Comparison of ENCODE assay signal across 8 cellular contexts in the genomic region with DNA sequence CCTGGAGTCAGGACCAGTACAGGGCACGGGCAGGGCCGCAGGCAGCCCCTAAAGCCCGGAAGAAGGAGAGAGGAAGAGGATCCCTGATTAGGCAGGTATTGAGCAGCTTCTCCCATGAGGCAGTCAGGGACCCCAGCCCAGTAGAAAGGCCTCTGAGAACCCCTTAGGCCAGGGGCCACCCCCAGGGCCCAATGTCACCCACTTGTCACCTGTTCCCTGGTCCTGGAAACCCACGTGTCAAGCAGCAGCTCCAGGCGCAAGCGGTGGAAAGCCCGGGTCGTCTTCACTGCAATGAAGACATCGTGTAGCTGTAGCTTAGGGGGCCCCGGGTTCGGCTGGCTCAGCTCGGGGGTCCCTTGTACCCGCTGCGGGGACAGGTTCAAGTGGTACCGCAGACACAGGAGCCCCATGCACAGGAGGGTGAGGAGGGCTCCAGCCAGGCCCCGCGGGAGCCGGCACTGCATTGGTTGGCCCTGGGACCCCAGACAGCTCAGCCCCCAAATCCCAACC. TPM values are rescaled to one million over a fixed set of nuclear protein-coding genes. Genes with fewer than 3 reads are reported as not detected.
DNase-seq lines count a peak whose midpoint lies in the region; ATAC-seq and TF ChIP-seq lines count a peak whose summit lies in the region.

No MANE protein-coding gene starts in this region.

- H3K27me3 ChIP-seq in Karpas-422 (ENCODE audit: low read length) (no peaks in the 10 kb centered on the region), prostate gland (replicated peaks; ENCODE audit: insufficient read depth) (no peaks in the 10 kb centered on the region)

- H3K4me1 ChIP-seq in Karpas-422 (ENCODE audit: low read length) (peaks cover 35% of the 10 kb centered on the region), prostate gland (replicated peaks) (peaks cover 3% of the 10 kb centered on the region)

- peak overlapping the region; percentile 87 for H3K4me2 ChIP-seq in Karpas-422 (ENCODE audit: low read depth, low read length, poor library complexity, severe bottlenecking)

- intact Hi-C loops in prostate gland (cut with DNase I), result no loop called here

- H3K9me2 ChIP-seq in Karpas-422 (replicated peaks; ENCODE audit: insufficient read depth, low read length), result no peaks in the 10 kb centered on the region

- DNase-seq in Karpas-422, result peak; percentile 68
- no peak for DNase-seq in activated naive CD8-positive, alpha-beta T cell treated with anti-CD3 and anti-CD28 coated beads, Interleukin-2, amount 10 ng/mL, durations not matched to agents 7 days and 5 days
- DNase-seq in prostate gland (ENCODE audit: low spot score), result no peak
- DNase-seq in SHP77 (lab: John Stamatoyannopoulos, UW), result no peak
- DNase-seq in NCI-H187 treated with DMSO at 0.1 percent for 48 hours (lab: John Stamatoyannopoulos, UW), result no peak
- no peak for DNase-seq in CD1c-positive myeloid dendritic cell (ENCODE audit: extremely low spot score)
- no peak for DNase-seq in cerebellum (ENCODE audit: low spot score)

- TF ChIP-seq POLR2A in prostate gland (IDR thresholded peaks at IDR 0.05), result no peak

- peaks cover 26% of the 10 kb centered on the region for H3K36me3 Mint-ChIP-seq in activated naive CD8-positive, alpha-beta T cell treated with anti-CD3 and anti-CD28 coated beads, Interleukin-2, amount 10 ng/mL, durations not matched to agents 7 days and 5 days

- peaks cover 51% of the 10 kb centered on the region for H3K4me1 Mint-ChIP-seq in activated naive CD8-positive, alpha-beta T cell treated with anti-CD3 and anti-CD28 coated beads, Interleukin-2, amount 10 ng/mL, durations not matched to agents 7 days and 5 days

- H3K9ac ChIP-seq in Karpas-422 (ENCODE audit: low read length), result peak overlapping the region; percentile 88

- peaks cover 14% of the 10 kb centered on the region; the same call in 1 of the 2 replicates for H4K20me1 ChIP-seq in Karpas-422 (ENCODE audit: insufficient read depth, low read depth, low read length)

- H3K36me3 ChIP-seq in Karpas-422 (ENCODE audit: insufficient read depth, low read length) (peaks cover 5% of the 10 kb centered on the region; the same call in 1 of the 2 replicates), prostate gland (no peaks in the 10 kb centered on the region)

- no peak overlapping the region for H2AFZ ChIP-seq in Karpas-422 (ENCODE audit: low read length)

- H3K27ac ChIP-seq in Karpas-422 (ENCODE audit: low read length), result peak overlapping the region; percentile 85
- peak overlapping the region; percentile 21 to 37 for H3K27ac ChIP-seq in prostate gland

- H3K27me3 Mint-ChIP-seq in activated naive CD8-positive, alpha-beta T cell treated with anti-CD3 and anti-CD28 coated beads, Interleukin-2, amount 10 ng/mL, durations not matched to agents 7 days and 5 days, result no peaks in the 10 kb centered on the region

- H3K9me3 Mint-ChIP-seq in activated naive CD8-positive, alpha-beta T cell treated with anti-CD3 and anti-CD28 coated beads, Interleukin-2, amount 10 ng/mL, durations not matched to agents 7 days and 5 days, result no peaks in the 10 kb centered on the region

- H3K9me3 ChIP-seq in Karpas-422 (ENCODE audit: low read length), result no peaks in the 10 kb centered on the region
- H3K9me3 ChIP-seq in prostate gland, result no peaks in the 10 kb centered on the region

- H3K79me2 ChIP-seq in Karpas-422 (ENCODE audit: low read length), result peaks cover 55% of the 10 kb centered on the region

- H3K27ac Mint-ChIP-seq in activated naive CD8-positive, alpha-beta T cell treated with anti-CD3 and anti-CD28 coated beads, Interleukin-2, amount 10 ng/mL, durations not matched to agents 7 days and 5 days, result peak overlapping the region; percentile 88

- peak overlapping the region; percentile 90 for H3K4me3 Mint-ChIP-seq in activated naive CD8-positive, alpha-beta T cell treated with anti-CD3 and anti-CD28 coated beads, Interleukin-2, amount 10 ng/mL, durations not matched to agents 7 days and 5 days

- TF ChIP-seq CTCF in prostate gland (IDR thresholded peaks at IDR 0.05), result no peak

- H3K4me3 ChIP-seq in Karpas-422 (ENCODE audit: low read length) (peak overlapping the region; percentile 79), prostate gland (peak overlapping the region; percentile 15 to 19)

- WGBS in prostate gland, result 69% methylated on average over 18 of the region's 18 CpGs

- POLR2A ChIA-PET in activated naive CD8-positive, alpha-beta T cell treated with anti-CD3 and anti-CD28 coated beads, Interleukin-2, amount 10 ng/mL, durations not matched to agents 7 days and 5 days (lab: Charles Lee), result interaction anchor here (0.6 to 2.9 kb wide), 7 partner anchors 12 to 256 kb away, joined by 3 to 29 read pairs (median 6); a partner anchor contains a TSS

- peak; percentile 19 for ATAC-seq in GM19372 (IDR thresholded peaks at IDR 0.05; ENCODE audit: low read depth, unreplicated experiment)
- ATAC-seq in activated naive CD8-positive, alpha-beta T cell treated with anti-CD3 and anti-CD28 coated beads, Interleukin-2, amount 10 ng/mL, durations not matched to agents 7 days and 5 days (ENCODE audit: low read depth), result peak; percentile 0

RNA-seq across cellular contexts. Expression of a gene that starts 0.4 kb away (rescaled TPM):
- total RNA-seq in Karpas-422 (2014; rRNA removed; shearing (Covaris generic); ENCODE audit: low replicate concordance), result 91.1 and 105 TPM in 2 replicates
- total RNA-seq in activated naive CD8-positive, alpha-beta T cell treated with anti-CD3 and anti-CD28 coated beads, Interleukin-2, amount 10 ng/mL, durations not matched to agents 7 days and 5 days, result 100 to 1,000 TPM; 207 to 211 TPM
- total RNA-seq in prostate gland (1 to 10 TPM; 4.4 to 7.3 TPM), cerebellum (5.4 TPM)

RNA-seq across cellular contexts. Expression of a gene that starts 33.4 kb away (rescaled TPM):
- total RNA-seq in Karpas-422 (2014; rRNA removed; shearing (Covaris generic); ENCODE audit: low replicate concordance), result not detected in 2 replicates
- under 1 TPM; 0.30 to 0.31 TPM for total RNA-seq in activated naive CD8-positive, alpha-beta T cell treated with anti-CD3 and anti-CD28 coated beads, Interleukin-2, amount 10 ng/mL, durations not matched to agents 7 days and 5 days
- total RNA-seq in prostate gland, result 10 to 100 TPM; 14.2 to 70.7 TPM
- total RNA-seq in cerebellum, result 3.4 TPM

RNA-seq across cellular contexts. Expression of a gene that starts 58.5 kb away (rescaled TPM):
- not detected in 2 replicates for total RNA-seq in Karpas-422 (2014; rRNA removed; shearing (Covaris generic); ENCODE audit: low replicate concordance)
- under 1 TPM; 0.26 to 0.47 TPM for total RNA-seq in activated naive CD8-positive, alpha-beta T cell treated with anti-CD3 and anti-CD28 coated beads, Interleukin-2, amount 10 ng/mL, durations not matched to agents 7 days and 5 days
- total RNA-seq in prostate gland (1 to 10 TPM; 2.8 to 4.3 TPM), cerebellum (5.7 TPM)

Comparison
In these comparisons a context has a peak if more than half of its experiments do, and no peak if none do; other contexts are left out.
1. RNA of a gene that starts 0.4 kb away (total RNA-seq): 207 to 211 TPM in activated naive CD8-positive, alpha-beta T cell treated with anti-CD3 and anti-CD28 coated beads, Interleukin-2, amount 10 ng/mL, durations not matched to agents 7 days and 5 days and 91.1 to 105 TPM in Karpas-422; 4.4 to 7.3 TPM in prostate gland and 5.4 TPM in cerebellum (single experiment); every median in the first group is over 10 times any median in the second.